7 cellular contexts compared by ENCODE assay signal in genomic region chr17:8188408-8188839, GRCh38. TPM values are rescaled to one million over a fixed set of nuclear protein-coding genes. Genes with fewer than 3 reads are reported as not detected.
DNase-seq lines count a peak whose midpoint lies in the region; ATAC-seq and TF ChIP-seq lines count a peak whose summit lies in the region.

No MANE protein-coding gene starts in this region.

- no peaks in the 10 kb centered on the region for H4K20me1 ChIP-seq in GM23248 (ENCODE audit: insufficient read depth)

- H3K9me3 ChIP-seq in GM23248 (ENCODE audit: low read depth) (no peaks in the 10 kb centered on the region), RWPE2 (ENCODE audit: severe bottlenecking) (no peaks in the 10 kb centered on the region), skeletal muscle satellite cell (replicated peaks; ENCODE audit: low read length) (no peaks in the 10 kb centered on the region)

- peak overlapping the region; percentile 80 for H3K27ac ChIP-seq in GM23248
- H3K27ac ChIP-seq in RWPE2 (ENCODE audit: poor library complexity, severe bottlenecking) = peak overlapping the region; percentile 69

- no peaks in the 10 kb centered on the region for H3K9me2 ChIP-seq in GM23248 (ENCODE audit: insufficient read depth)

- 57 to 62% methylated on average over 9 of the region's 9 CpGs for WGBS in GM23248 (ENCODE audit: low coverage in 1 of 2, low lambda C conversion rate in 2 of 2, missing lambda C conversion rate in 2 of 2), 2 experiments

- in situ Hi-C loops in GM23248 (cut with MboI) = no loop called here

- no peak overlapping the region for H2AFZ ChIP-seq in GM23248

- H3K27me3 ChIP-seq in GM23248 (replicated peaks; ENCODE audit: insufficient read depth) (no peaks in the 10 kb centered on the region), RWPE2 (ENCODE audit: insufficient read depth, poor library complexity, severe bottlenecking) (no peaks in the 10 kb centered on the region), skeletal muscle satellite cell (ENCODE audit: control insufficient read depth, insufficient read depth, low read length) (no peaks in the 10 kb centered on the region)

- no peak for TF ChIP-seq CTCF in RWPE2 (IDR thresholded peaks at IDR 0.05; ENCODE audit: poor library complexity, severe bottlenecking)
- no peak for TF ChIP-seq CTCF in fibroblast of the aortic adventitia (IDR thresholded peaks at IDR 0.05; ENCODE audit: insufficient read depth, low read length)

- H3K4me2 ChIP-seq in GM23248 (ENCODE audit: unreplicated experiment) (peak overlapping the region; percentile 64), skeletal muscle satellite cell (ENCODE audit: low read length) (peak overlapping the region; percentile 89)

- H3K4me3 ChIP-seq in GM23248 (peak overlapping the region; percentile 84), RWPE2 (ENCODE audit: severe bottlenecking) (peak overlapping the region; percentile 92), fibroblast of the aortic adventitia (ENCODE audit: low read depth, low read length) (peak overlapping the region; percentile 76), skeletal muscle satellite cell (ENCODE audit: low read length) (peak overlapping the region; percentile 87)

- H3F3A ChIP-seq in GM23248 (ENCODE audit: insufficient read depth) = peaks cover 19% of the 10 kb centered on the region

- H3K79me2 ChIP-seq in GM23248 (ENCODE audit: insufficient read depth) = peaks cover 11% of the 10 kb centered on the region; the same call in 1 of the 2 replicates

- DNase-seq in GM23248 = no peak
- DNase-seq in RWPE2 (ENCODE audit: low spot score) = no peak
- DNase-seq in fibroblast of the aortic adventitia (ENCODE audit: low read depth) = no peak
- no peak for DNase-seq in NCI-H345 treated with DMSO at 0.1 percent for 48 hours (lab: John Stamatoyannopoulos, UW; ENCODE audit: unreplicated experiment)
- no peak for DNase-seq in cerebellar nuclear complex (lab: John Stamatoyannopoulos, UW)

- H3K4me1 ChIP-seq in GM23248 (ENCODE audit: insufficient read depth) = peaks cover 10% of the 10 kb centered on the region
- H3K4me1 ChIP-seq in RWPE2 (ENCODE audit: insufficient read depth, poor library complexity, severe bottlenecking) = peaks cover 9% of the 10 kb centered on the region
- peaks cover 28% of the 10 kb centered on the region for H3K4me1 ChIP-seq in skeletal muscle satellite cell (ENCODE audit: control insufficient read depth, insufficient read depth, low read length)

- H3K36me3 ChIP-seq in GM23248 (ENCODE audit: low read depth) (no peaks in the 10 kb centered on the region), RWPE2 (ENCODE audit: low read depth) (no peaks in the 10 kb centered on the region), skeletal muscle satellite cell (ENCODE audit: insufficient read depth, low read length) (no peaks in the 10 kb centered on the region)

- ATAC-seq in RWPE2 (ENCODE audit: low read depth) (no peak), HG03045 (IDR thresholded peaks at IDR 0.05; ENCODE audit: unreplicated experiment) (no peak)

- H3K9ac ChIP-seq in GM23248 (peak overlapping the region; percentile 83), skeletal muscle satellite cell (ENCODE audit: low read depth, low read length) (peak overlapping the region; percentile 87)

RNA-seq across cellular contexts. Expression of gene BORCS6, which starts 1.6 kb away (rescaled TPM):
- 3.9 and 5.6 TPM in 2 replicates for total RNA-seq in GM23248 (2014; rRNA removed; shearing (Covaris generic))
- 3.4 and 4.5 TPM in 2 replicates for polyA plus RNA-seq in GM23248 (2016; fragmentation: Nextera tagmentation; extraction: Ambion mirVana)
- 3.8 and 7.7 TPM in 2 replicates for total RNA-seq in fibroblast of the aortic adventitia (ENCODE audit: low replicate concordance)
- total RNA-seq in skeletal muscle satellite cell (2012; rRNA removed) = 5.5 and 6.1 TPM in 2 replicates

RNA-seq across cellular contexts. Expression of gene TMEM107, which starts 12.2 kb away (rescaled TPM):
- total RNA-seq in GM23248 (2014; rRNA removed; shearing (Covaris generic)) = 11.6 TPM in 2 replicates
- polyA plus RNA-seq in GM23248 (2016; fragmentation: Nextera tagmentation; extraction: Ambion mirVana) = 20.6 and 20.9 TPM in 2 replicates
- total RNA-seq in fibroblast of the aortic adventitia (ENCODE audit: low replicate concordance) = 17.3 and 32.7 TPM in 2 replicates
- total RNA-seq in skeletal muscle satellite cell (2012; rRNA removed) = 26.4 and 30.8 TPM in 2 replicates

RNA-seq across cellular contexts. Expression of gene AURKB, which starts 22.0 kb away (rescaled TPM):
- total RNA-seq in GM23248 (2014; rRNA removed; shearing (Covaris generic)) = 9.4 and 18.4 TPM in 2 replicates
- 22.9 and 24.1 TPM in 2 replicates for polyA plus RNA-seq in GM23248 (2016; fragmentation: Nextera tagmentation; extraction: Ambion mirVana)
- total RNA-seq in fibroblast of the aortic adventitia (ENCODE audit: low replicate concordance) = 5.7 and 31.8 TPM in 2 replicates
- total RNA-seq in skeletal muscle satellite cell (2012; rRNA removed) = 11.7 and 17.9 TPM in 2 replicates

RNA-seq across cellular contexts. Expression of gene VAMP2, which starts 25.7 kb away (rescaled TPM):
- total RNA-seq in GM23248 (2014; rRNA removed; shearing (Covaris generic)) = 6.2 and 6.5 TPM in 2 replicates
- polyA plus RNA-seq in GM23248 (2016; fragmentation: Nextera tagmentation; extraction: Ambion mirVana) = 25.5 and 27.1 TPM in 2 replicates
- 5.2 and 6.0 TPM in 2 replicates for total RNA-seq in fibroblast of the aortic adventitia (ENCODE audit: low replicate concordance)
- total RNA-seq in skeletal muscle satellite cell (2012; rRNA removed) = 2.0 and 5.5 TPM in 2 replicates

RNA-seq across cellular contexts. Expression of gene PER1, which starts 36.2 kb away (rescaled TPM):
- total RNA-seq in GM23248 (2014; rRNA removed; shearing (Covaris generic)) = 4.4 and 5.1 TPM in 2 replicates
- polyA plus RNA-seq in GM23248 (2016; fragmentation: Nextera tagmentation; extraction: Ambion mirVana) = 5.3 and 5.9 TPM in 2 replicates
- total RNA-seq in fibroblast of the aortic adventitia (ENCODE audit: low replicate concordance) = 1.6 and 12.7 TPM in 2 replicates
- 12.7 and 28.2 TPM in 2 replicates for total RNA-seq in skeletal muscle satellite cell (2012; rRNA removed)
